ENCODE assay signal across 8 cellular contexts in genomic region chr11:5596611-5597201, GRCh38. TPM values are rescaled to one million over a fixed set of nuclear protein-coding genes. Genes with fewer than 3 reads are reported as not detected.
A peak's percentile ranks its signal among the peaks of the same experiment; 100 is the strongest.
DNase-seq lines count a peak whose midpoint lies in the region; ATAC-seq and TF ChIP-seq lines count a peak whose summit lies in the region.

Gene TRIM6, plus strand, starts transcription at chr11:5596637. Its CDS starts 261 bp downstream, at chr11:5596898.

- ATAC-seq in HG03196 (IDR thresholded peaks at IDR 0.05; ENCODE audit: unreplicated experiment) (peak; percentile 39), psoas muscle (peak in 1 of 4 donors; percentile 52)
- ATAC-seq in activated naive CD4-positive, alpha-beta T cell treated with anti-CD3 and anti-CD28 coated beads, Interleukin-2, amount 50 U/mL, for 72 hours: peak; percentile 37 to 40

- peaks cover 9% of the 10 kb centered on the region for H3K4me1 Mint-ChIP-seq in activated naive CD4-positive, alpha-beta T cell treated with anti-CD3 and anti-CD28 coated beads, Interleukin-2, amount 50 U/mL, for 24 hours

- no peak for DNase-seq in activated naive CD4-positive, alpha-beta T cell treated with Interleukin-2 at 50 U/mL for 16 hours
- DNase-seq in activated naive CD4-positive, alpha-beta T cell treated with anti-CD3 and anti-CD28 coated beads, Interleukin-2, amount 50 U/mL, for 72 hours (ENCODE audit: low spot score in 2 of 2): no peak
- peak; percentile 67 for DNase-seq in right atrium auricular region (ENCODE audit: low spot score)
- peak; percentile 55 to 73 for DNase-seq in psoas muscle
- no peak for DNase-seq in SW480 (ENCODE audit: low spot score)
- DNase-seq in effector CD4-positive, alpha-beta T cell: no peak

- H3K4me3 ChIP-seq in right atrium auricular region: peak within 1 kb of the TSS; percentile 41 to 54
- H3K4me3 ChIP-seq in psoas muscle: peak within 1 kb of the TSS; percentile 54

- intact Hi-C loops in psoas muscle (cut with DNase I): loop anchor here in 1 of 2 donors (5.0 kb wide), 1 partner anchor 211 kb away; the partner anchor contains the start of gene OR52N2

- H3K9me3 Mint-ChIP-seq in activated naive CD4-positive, alpha-beta T cell treated with anti-CD3 and anti-CD28 coated beads, Interleukin-2, amount 50 U/mL, for 24 hours: no peaks in the 10 kb centered on the region
- no peaks in the 10 kb centered on the region for H3K9me3 Mint-ChIP-seq in activated naive CD4-positive, alpha-beta T cell treated with anti-CD3 and anti-CD28 coated beads, Interleukin-2, amount 50 U/mL, for 72 hours

- no peaks in the 10 kb centered on the region for H3K36me3 Mint-ChIP-seq in activated naive CD4-positive, alpha-beta T cell treated with anti-CD3 and anti-CD28 coated beads, Interleukin-2, amount 50 U/mL, for 24 hours
- no peaks in the 10 kb centered on the region for H3K36me3 Mint-ChIP-seq in activated naive CD4-positive, alpha-beta T cell treated with anti-CD3 and anti-CD28 coated beads, Interleukin-2, amount 50 U/mL, for 72 hours

- H3K9me3 ChIP-seq in right atrium auricular region (no peaks in the 10 kb centered on the region), psoas muscle (no peaks in the 10 kb centered on the region)

- H3K27ac Mint-ChIP-seq in activated naive CD4-positive, alpha-beta T cell treated with anti-CD3 and anti-CD28 coated beads, Interleukin-2, amount 50 U/mL, for 24 hours: no peak within 1 kb of the TSS
- H3K27ac Mint-ChIP-seq in activated naive CD4-positive, alpha-beta T cell treated with anti-CD3 and anti-CD28 coated beads, Interleukin-2, amount 50 U/mL, for 72 hours: peak within 1 kb of the TSS in 1 of 2 donors; percentile 60

- H3K27ac ChIP-seq in right atrium auricular region: peak within 1 kb of the TSS in 1 of 2 donors; percentile 39
- H3K27ac ChIP-seq in psoas muscle: no peak within 1 kb of the TSS

- H3K4me3 Mint-ChIP-seq in activated naive CD4-positive, alpha-beta T cell treated with anti-CD3 and anti-CD28 coated beads, Interleukin-2, amount 50 U/mL, for 24 hours: peak within 1 kb of the TSS; percentile 80

- peaks cover 0 to 22% of the 10 kb centered on the region in 2 donors for H3K4me1 ChIP-seq in right atrium auricular region
- H3K4me1 ChIP-seq in psoas muscle: no peaks in the 10 kb centered on the region

- TF ChIP-seq CTCF in right atrium auricular region (IDR thresholded peaks at IDR 0.05) (no peak), psoas muscle (IDR thresholded peaks at IDR 0.05) (no peak)

- peaks cover 2% of the 10 kb centered on the region for H3K27me3 Mint-ChIP-seq in activated naive CD4-positive, alpha-beta T cell treated with anti-CD3 and anti-CD28 coated beads, Interleukin-2, amount 50 U/mL, for 24 hours

- 10 to 15% (median 12%) methylated on average over 18 to 20 of the region's 20 CpGs for WGBS in psoas muscle, 3 donors

- H3K27me3 ChIP-seq in right atrium auricular region: no peaks in the 10 kb centered on the region
- H3K27me3 ChIP-seq in psoas muscle (ENCODE audit: insufficient read depth in 3 of 3, low read length in 2 of 3): peaks cover 0 to 2% (median 0%) of the 10 kb centered on the region in 3 donors

- H3K36me3 ChIP-seq in right atrium auricular region (no peaks in the 10 kb centered on the region), psoas muscle (ENCODE audit: insufficient read depth in 1 of 2, low read depth in 1 of 2) (no peaks in the 10 kb centered on the region)

RNA-seq across cellular contexts. Expression of gene TRIM6, which starts in this region (rescaled TPM):
- 1 to 10 TPM in 1 of 2 donors, under 1 TPM in 1; 0.80 to 1.6 TPM for total RNA-seq in activated naive CD4-positive, alpha-beta T cell treated with anti-CD3 and anti-CD28 coated beads, Interleukin-2, amount 50 U/mL, for 72 hours
- total RNA-seq in right atrium auricular region (1 to 10 TPM; 1.3 TPM), psoas muscle (under 1 TPM in 3 of 4 donors, not detected in 1; 0.44 to 0.78 (median 0.77) TPM)
- polyA plus RNA-seq in psoas muscle: under 1 TPM; 0.26 to 0.36 (median 0.28) TPM

Comparison
In these comparisons a context has a peak if more than half of its experiments do, and no peak if none do; other contexts are left out.
1. Peak in DNase-seq and H3K4me3 ChIP-seq in psoas muscle; RNA of the gene not detected or under 1 TPM.